In genomic region chr1:15680614-15681345, GRCh38 we compare ENCODE assay signal across 9 cellular contexts. TPM values are rescaled to one million over a fixed set of nuclear protein-coding genes. Genes with fewer than 3 reads are reported as not detected.
DNase-seq lines count a peak whose midpoint lies in the region; TF ChIP-seq lines count a peak whose summit lies in the region.
"Had no signal": no experiment of that assay in that cellular context is flagged by ENCODE, and none has a peak within 500 bp of the region (broad histone marks: within the 10 kb centered on the region; RNA-seq: fewer than 3 reads in every experiment).

No MANE protein-coding gene starts in this region.

- peaks cover 16% of the 10 kb centered on the region for H3K4me1 Mint-ChIP-seq in activated T-helper 1 cell treated with anti-CD3 and anti-CD28 coated beads, Interleukin-12 subunit alpha, Interleukin-12 subunit beta, Interleukin-2, Interleukin-4 antibody, amounts not matched to agents 30 ng/mL and 10 ng/mL and 1 ng/mL, durations not matched to agents 14 hours and 24 hours and 36 hours (ENCODE audit: low read depth)

- no peaks in the 10 kb centered on the region for H3K9me3 Mint-ChIP-seq in activated T-helper 1 cell treated with anti-CD3 and anti-CD28 coated beads, Interleukin-12 subunit alpha, Interleukin-12 subunit beta, Interleukin-2, Interleukin-4 antibody, amounts not matched to agents 30 ng/mL and 10 ng/mL and 1 ng/mL, durations not matched to agents 14 hours and 24 hours and 36 hours
- H3K9me3 Mint-ChIP-seq: T-helper 2 cell treated with Interferon-gamma antibody and Interleukin-4, amounts not matched to agents 5 μg/mL and 100 μg/mL, for 36 hours had no signal

- TF ChIP-seq EP300 in transverse colon (IDR thresholded peaks at IDR 0.05; ENCODE audit: low read depth): no peak

- no peaks in the 10 kb centered on the region for H3K36me3 Mint-ChIP-seq in activated T-helper 1 cell treated with anti-CD3 and anti-CD28 coated beads, Interleukin-12 subunit alpha, Interleukin-12 subunit beta, Interleukin-2, Interleukin-4 antibody, amounts not matched to agents 30 ng/mL and 10 ng/mL and 1 ng/mL, durations not matched to agents 14 hours and 24 hours and 36 hours (ENCODE audit: low read depth)

- H3K4me1 ChIP-seq in cardiac muscle cell (ENCODE audit: low read depth): peaks cover 11% of the 10 kb centered on the region
- H3K4me1 ChIP-seq in right atrium auricular region: peaks cover 0 to 45% of the 10 kb centered on the region in 2 donors
- H3K4me1 ChIP-seq in transverse colon: peaks cover 7 to 38% (median 18%) of the 10 kb centered on the region in 4 donors
- H3K4me1 ChIP-seq in uterus: no peaks in the 10 kb centered on the region

- in situ Hi-C loops in transverse colon (cut with MboI; ENCODE audit: low pct_ligation_motif_present in 1 of 4, low pct_unique_long_range_greater_than_20kb in 1 of 4, low sequenced_read_pairs in 3 of 4): no loop called here

- no peaks in the 10 kb centered on the region for H3K27me3 ChIP-seq in cardiac muscle cell
- H3K27me3 ChIP-seq in right atrium auricular region: no peaks in the 10 kb centered on the region
- H3K27me3 ChIP-seq in transverse colon: no peaks in the 10 kb centered on the region
- no peaks in the 10 kb centered on the region for H3K27me3 ChIP-seq in uterus

- H3K27ac ChIP-seq in cardiac muscle cell: peak overlapping the region; percentile 19
- H3K27ac ChIP-seq in right atrium auricular region: peak overlapping the region in 1 of 2 donors; percentile 72
- H3K27ac ChIP-seq in transverse colon: peak overlapping the region; percentile 18 to 58 (median 36)
- peak overlapping the region in 1 of 2 donors; percentile 30 for H3K27ac ChIP-seq in uterus

- peak in 1 of 2 donors; percentile 86 for DNase-seq in cardiac muscle cell (ENCODE audit: low read depth in 1 of 2, low spot score in 1 of 2)
- DNase-seq in right atrium auricular region (ENCODE audit: low spot score): no peak
- no peak for DNase-seq in activated T-helper 1 cell treated with anti-CD3 and anti-CD28 coated beads, Interleukin-12 subunit alpha, Interleukin-12 subunit beta, Interleukin-2, Interleukin-4 antibody, amounts not matched to agents 30 ng/mL and 10 ng/mL and 1 ng/mL, durations not matched to agents 14 hours and 24 hours and 36 hours (ENCODE audit: low spot score)
- peak; percentile 98 for DNase-seq in iris pigment epithelial cell (ENCODE audit: low read depth)
- no peak for DNase-seq in transverse colon
- no peak for DNase-seq in NAMALWA (ENCODE audit: low spot score)
- no peak for DNase-seq in uterus
- no peak for DNase-seq in cardiac septum (ENCODE audit: low spot score)

- intact Hi-C loops in activated T-helper 1 cell treated with anti-CD3 and anti-CD28 coated beads, Interleukin-12 subunit alpha, Interleukin-12 subunit beta, Interleukin-2, Interleukin-4 antibody, amounts not matched to agents 30 ng/mL and 10 ng/mL and 1 ng/mL, durations not matched to agents 14 hours and 24 hours and 36 hours (cut with micrococcal nuclease): loop anchor here (1.0 to 5.0 kb wide), 2 partner anchors 62 to 83 kb away; no protein-coding TSS in a partner anchor
- intact Hi-C loops in transverse colon (cut with DNase I; ENCODE audit: low total_unique reads) (no loop called here), uterus (cut with DNase I; ENCODE audit: low total_unique reads) (no loop called here), cardiac septum (cut with DNase I) (loop anchor here (5.0 kb wide), 1 partner anchor 63 kb away; the partner anchor contains the start of gene DDI2)

- 84% methylated on average over 7 of the region's 7 CpGs; no CpG with 5 or more reads in 1 of the 2 donors for WGBS in transverse colon (ENCODE audit: low coverage in 1 of 2), 2 donors

- TF ChIP-seq POLR2A in transverse colon (IDR thresholded peaks at IDR 0.05) (no peak), uterus (IDR thresholded peaks at IDR 0.05) (no peak)

- no peak overlapping the region for H3K4me3 ChIP-seq in cardiac muscle cell
- H3K4me3 ChIP-seq in right atrium auricular region: no peak overlapping the region
- no peak overlapping the region for H3K4me3 ChIP-seq in transverse colon
- no peak overlapping the region for H3K4me3 ChIP-seq in uterus

- H3K27me3 Mint-ChIP-seq in activated T-helper 1 cell treated with anti-CD3 and anti-CD28 coated beads, Interleukin-12 subunit alpha, Interleukin-12 subunit beta, Interleukin-2, Interleukin-4 antibody, amounts not matched to agents 30 ng/mL and 10 ng/mL and 1 ng/mL, durations not matched to agents 14 hours and 24 hours and 36 hours (ENCODE audit: insufficient read depth): peaks cover 2% of the 10 kb centered on the region

- H3K9me3 ChIP-seq in cardiac muscle cell (ENCODE audit: low read depth) (no peaks in the 10 kb centered on the region), right atrium auricular region (no peaks in the 10 kb centered on the region), transverse colon (no peaks in the 10 kb centered on the region), uterus (no peaks in the 10 kb centered on the region)

- H3K36me3 ChIP-seq in cardiac muscle cell: no peaks in the 10 kb centered on the region
- no peaks in the 10 kb centered on the region for H3K36me3 ChIP-seq in right atrium auricular region
- no peaks in the 10 kb centered on the region for H3K36me3 ChIP-seq in transverse colon
- no peaks in the 10 kb centered on the region for H3K36me3 ChIP-seq in uterus

- H3K4me3 Mint-ChIP-seq in activated T-helper 1 cell treated with anti-CD3 and anti-CD28 coated beads, Interleukin-12 subunit alpha, Interleukin-12 subunit beta, Interleukin-2, Interleukin-4 antibody, amounts not matched to agents 30 ng/mL and 10 ng/mL and 1 ng/mL, durations not matched to agents 14 hours and 24 hours and 36 hours: no peak overlapping the region
- H3K4me3 Mint-ChIP-seq: T-helper 2 cell treated with Interferon-gamma antibody and Interleukin-4, amounts not matched to agents 5 μg/mL and 100 μg/mL, for 36 hours had no signal

- peak overlapping the region; percentile 47 for H3K27ac Mint-ChIP-seq in activated T-helper 1 cell treated with anti-CD3 and anti-CD28 coated beads, Interleukin-12 subunit alpha, Interleukin-12 subunit beta, Interleukin-2, Interleukin-4 antibody, amounts not matched to agents 30 ng/mL and 10 ng/mL and 1 ng/mL, durations not matched to agents 14 hours and 24 hours and 36 hours

- TF ChIP-seq CTCF in cardiac muscle cell (IDR thresholded peaks at IDR 0.05; ENCODE audit: low read depth, low read length): no peak
- no peak for TF ChIP-seq CTCF in right atrium auricular region (IDR thresholded peaks at IDR 0.05)
- TF ChIP-seq CTCF in transverse colon (IDR thresholded peaks at IDR 0.05): no peak
- TF ChIP-seq CTCF in uterus (IDR thresholded peaks at IDR 0.05): no peak

RNA-seq across cellular contexts. Expression of gene PLEKHM2, which starts 3.3 kb away (rescaled TPM):
- total RNA-seq in cardiac muscle cell (71.9 and 99.8 TPM in 2 replicates), right atrium auricular region (10 to 100 TPM; 53.6 to 78.1 TPM), transverse colon (10 to 100 TPM; 27.7 to 40.3 (median 33.0) TPM), uterus (10 to 100 TPM; 21.3 to 70.2 (median 30.7) TPM), cardiac septum (93.1 TPM)
- 56.8 and 68.3 TPM in 2 replicates for polyA plus RNA-seq in cardiac muscle cell
- total RNA-seq in activated T-helper 1 cell treated with anti-CD3 and anti-CD28 coated beads, Interleukin-12 subunit alpha, Interleukin-12 subunit beta, Interleukin-2, Interleukin-4 antibody, amounts not matched to agents 30 ng/mL and 10 ng/mL and 1 ng/mL, durations not matched to agents 14 hours and 24 hours and 36 hours: 65.5 and 66.2 TPM in 2 replicates

RNA-seq across cellular contexts. Expression of gene SLC25A34, which starts 55.3 kb away (rescaled TPM):
- total RNA-seq in cardiac muscle cell (6.7 and 6.9 TPM in 2 replicates), right atrium auricular region (10 to 100 TPM in 1 of 2 donors, 1 to 10 TPM in 1; 4.2 to 16.1 TPM), transverse colon (10 to 100 TPM; 12.9 to 73.3 (median 36.2) TPM), uterus (1 to 10 TPM in 2 of 4 donors, under 1 TPM in 1, not detected in 1; 0.29 to 2.1 (median 1.6) TPM), cardiac septum (2.9 TPM)
- polyA plus RNA-seq in cardiac muscle cell: 1.8 and 2.0 TPM in 2 replicates
- 1.1 and 1.8 TPM in 2 replicates for total RNA-seq in activated T-helper 1 cell treated with anti-CD3 and anti-CD28 coated beads, Interleukin-12 subunit alpha, Interleukin-12 subunit beta, Interleukin-2, Interleukin-4 antibody, amounts not matched to agents 30 ng/mL and 10 ng/mL and 1 ng/mL, durations not matched to agents 14 hours and 24 hours and 36 hours

Comparison
In these comparisons a context has a peak if more than half of its experiments do, and no peak if none do; other contexts are left out.
1. intact Hi-C loops: an anchor here in activated T-helper 1 cell treated with anti-CD3 and anti-CD28 coated beads, Interleukin-12 subunit alpha, Interleukin-12 subunit beta, Interleukin-2, Interleukin-4 antibody, amounts not matched to agents 30 ng/mL and 10 ng/mL and 1 ng/mL, durations not matched to agents 14 hours and 24 hours and 36 hours (1.0 to 5.0 kb wide) and cardiac septum (5.0 kb wide); none called in transverse colon and uterus.